Comparison of ENCODE assay signal across 8 cellular contexts in genomic region chr12:69585189-69586062, GRCh38.
DNase-seq lines count a peak whose midpoint lies in the region; ATAC-seq lines count a peak whose summit lies in the region.

Gene CCT2, plus strand, starts transcription at chr12:69585459. Its CDS starts 63 bp downstream, at chr12:69585522.

- ATAC-seq in GM19025 (IDR thresholded peaks at IDR 0.05; ENCODE audit: low read depth, unreplicated experiment) (peak; percentile 96), HG03342 (IDR thresholded peaks at IDR 0.05; ENCODE audit: unreplicated experiment) (peak; percentile 93)

- peak; percentile 99 for DNase-seq in AG20443 (ENCODE audit: low spot score)
- DNase-seq in NCI-H345 treated with DMSO at 0.1 percent for 48 hours (lab: John Stamatoyannopoulos, UW; ENCODE audit: unreplicated experiment): peak; percentile 97
- DNase-seq in activated CD4-positive, CD25-positive, alpha-beta regulatory T cell (lab: John Stamatoyannopoulos, UW): peak; percentile 88 to 94 (median 91)
- DNase-seq in central memory CD4-positive, alpha-beta T cell: peak; percentile 95
- DNase-seq in inferior parietal cortex (ENCODE audit: extremely low spot score): peak; percentile 97
- peak; percentile 93 to 95 for DNase-seq in stimulated activated CD4-positive, alpha-beta T cell treated with anti-CD3 and anti-CD28 coated beads, Interleukin-12 subunit alpha, Interleukin-12 subunit beta, amount 100 ng/mL, for 24 hours (ENCODE audit: low read depth in 2 of 2)

Comparison
In these comparisons a context has a peak if more than half of its experiments do, and no peak if none do; other contexts are left out.
1. Peak in every context shown above with its lines: DNase-seq and ATAC-seq.